In the genomic region with DNA sequence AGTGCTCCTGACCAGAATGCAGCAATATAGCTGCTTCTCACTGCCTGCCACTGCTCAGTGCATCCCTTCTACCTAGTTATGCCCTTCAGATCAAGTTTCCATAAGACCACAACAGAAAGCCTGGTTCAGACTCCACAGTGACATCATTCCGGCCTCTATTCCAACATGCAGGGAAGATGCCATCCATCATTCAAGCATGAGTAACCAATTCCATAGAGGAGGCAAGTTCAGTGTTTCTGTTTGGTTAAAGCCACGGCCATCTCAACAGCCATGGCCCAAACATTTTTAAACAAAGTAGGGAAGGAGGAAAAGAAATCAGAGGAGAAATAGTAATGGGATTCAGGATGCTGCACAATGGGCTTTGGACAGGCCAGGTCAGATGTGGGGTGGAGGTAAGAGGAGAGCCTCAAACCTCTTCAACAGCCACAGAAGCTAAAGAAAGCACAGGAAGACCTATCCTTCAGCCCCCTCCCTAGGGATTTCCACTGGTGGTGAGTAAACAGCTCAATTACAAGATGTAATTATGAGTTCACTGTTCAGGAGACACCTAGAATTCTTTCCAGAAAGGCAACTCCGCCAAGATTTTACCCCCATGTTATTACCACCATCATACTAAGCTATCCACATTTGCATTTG, we compare ENCODE assay signal across 1 cellular context.
TF ChIP-seq lines count a peak whose summit lies in the region.

No MANE protein-coding gene starts in this region.

TF ChIP-seq in SK-N-SH, 30 proteins besides CTCF, POLR2A, EP300 and RAD21 (continued from another document):
- TF ChIP-seq, protein P1, sequence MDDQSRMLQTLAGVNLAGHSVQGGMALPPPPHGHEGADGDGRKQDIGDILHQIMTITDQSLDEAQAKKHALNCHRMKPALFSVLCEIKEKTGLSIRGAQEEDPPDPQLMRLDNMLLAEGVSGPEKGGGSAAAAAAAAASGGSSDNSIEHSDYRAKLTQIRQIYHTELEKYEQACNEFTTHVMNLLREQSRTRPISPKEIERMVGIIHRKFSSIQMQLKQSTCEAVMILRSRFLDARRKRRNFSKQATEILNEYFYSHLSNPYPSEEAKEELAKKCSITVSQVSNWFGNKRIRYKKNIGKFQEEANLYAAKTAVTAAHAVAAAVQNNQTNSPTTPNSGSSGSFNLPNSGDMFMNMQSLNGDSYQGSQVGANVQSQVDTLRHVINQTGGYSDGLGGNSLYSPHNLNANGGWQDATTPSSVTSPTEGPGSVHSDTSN (IDR thresholded peaks at IDR 0.05): peak; percentile 85
- TF ChIP-seq CHD2 (IDR thresholded peaks at IDR 0.05; ENCODE audit: low read length, partially characterized antibody): no peak
- no peak for TF ChIP-seq NRF1 (IDR thresholded peaks at IDR 0.05; ENCODE audit: low read depth, low read length)
- TF ChIP-seq, protein P2, sequence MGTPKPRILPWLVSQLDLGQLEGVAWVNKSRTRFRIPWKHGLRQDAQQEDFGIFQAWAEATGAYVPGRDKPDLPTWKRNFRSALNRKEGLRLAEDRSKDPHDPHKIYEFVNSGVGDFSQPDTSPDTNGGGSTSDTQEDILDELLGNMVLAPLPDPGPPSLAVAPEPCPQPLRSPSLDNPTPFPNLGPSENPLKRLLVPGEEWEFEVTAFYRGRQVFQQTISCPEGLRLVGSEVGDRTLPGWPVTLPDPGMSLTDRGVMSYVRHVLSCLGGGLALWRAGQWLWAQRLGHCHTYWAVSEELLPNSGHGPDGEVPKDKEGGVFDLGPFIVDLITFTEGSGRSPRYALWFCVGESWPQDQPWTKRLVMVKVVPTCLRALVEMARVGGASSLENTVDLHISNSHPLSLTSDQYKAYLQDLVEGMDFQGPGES (IDR thresholded peaks at IDR 0.05; ENCODE audit: low read depth, low read length): no peak
- TF ChIP-seq GATA2 (CRISPR knock-in tag; IDR thresholded peaks at IDR 0.05): no peak
- TF ChIP-seq EZH2phosphoT487 (IDR thresholded peaks at IDR 0.05; ENCODE audit: borderline replicate concordance, low read depth): no peak
- TF ChIP-seq POLR2AphosphoS5 (IDR thresholded peaks at IDR 0.05; ENCODE audit: low read depth, low read length): no peak; the same call in 1 of the 2 replicates
